22 cellular contexts compared by ENCODE assay signal in the genomic region with DNA sequence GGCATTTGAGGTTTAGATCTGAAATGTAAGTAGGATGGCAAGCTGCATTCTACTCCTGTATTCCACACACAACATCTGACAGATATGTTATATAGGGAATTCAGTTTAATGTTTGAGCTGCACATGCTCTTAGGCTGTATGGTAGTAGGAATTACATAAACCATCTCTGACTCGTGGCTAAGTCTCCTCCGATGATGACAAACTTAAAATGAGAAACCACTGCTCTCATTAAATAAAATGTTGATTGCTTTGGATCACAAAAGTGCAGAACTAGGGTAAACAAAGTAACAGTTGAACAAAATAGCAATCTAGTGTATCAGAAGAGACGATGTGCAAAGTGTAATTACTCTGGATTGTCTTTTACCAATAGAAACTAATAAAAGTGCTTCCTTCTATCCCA.
"Had no signal": no experiment of that assay in that cellular context is flagged by ENCODE, and none has a peak within 500 bp of the region (broad histone marks: within the 10 kb centered on the region; RNA-seq: fewer than 3 reads in every experiment).

No MANE protein-coding gene starts in this region.

- H3K9me3 Mint-ChIP-seq: effector memory CD8-positive, alpha-beta T cell had no signal

- DNase-seq: activated CD4-positive, alpha-beta T cell treated with anti-CD3 and anti-CD28 coated beads for 36 hours; activated CD4-positive, CD25-positive, alpha-beta regulatory T cell; activated CD8-positive, alpha-beta memory T cell treated with anti-CD3 and anti-CD28 coated beads, Interleukin-2, amount 10 ng/mL, durations not matched to agents 7 days and 5 days; activated CD8-positive, alpha-beta T cell treated with anti-CD3 and anti-CD28 coated beads, Interleukin-2, amount 10 ng/mL, durations not matched to agents 7 days and 5 days; activated naive CD4-positive, alpha-beta T cell; activated T-cell treated with anti-CD3 and anti-CD28 coated beads, Interleukin-2, amount 50 U/mL, for 48 hours; anterior cingulate cortex; dorsolateral prefrontal cortex; effector memory CD8-positive, alpha-beta T cell; glutamatergic neuron; left ventricle myocardium inferior; naive B cell; pancreas; spleen; stimulated activated naive CD8-positive, alpha-beta T cell treated with anti-CD3 and anti-CD28 coated beads, Interleukin-15, Interleukin-2, amounts not matched to agents 100 U/mL and 50 U/mL, for 24 hours; trophoblast cell had no signal

- H3K36me3 ChIP-seq: cardiac muscle cell, left ventricle myocardium inferior, pancreas, prostate gland, spleen, thoracic aorta had no signal

- H3K36me3 Mint-ChIP-seq: activated CD8-positive, alpha-beta memory T cell treated with anti-CD3 and anti-CD28 coated beads, Interleukin-2, amount 10 ng/mL, durations not matched to agents 7 days and 5 days; activated naive CD8-positive, alpha-beta T cell; naive B cell had no signal

- H3K4me3 ChIP-seq: cardiac muscle cell, coronary artery, dorsolateral prefrontal cortex, left ventricle myocardium inferior, lung, pancreas, prostate gland, spleen, thoracic aorta had no signal

- H3K27me3 ChIP-seq: cardiac muscle cell, dorsolateral prefrontal cortex, pancreas, spleen had no signal

- H3K4me3 Mint-ChIP-seq: activated CD4-positive, alpha-beta T cell treated with anti-CD3 and anti-CD28 coated beads for 36 hours; activated CD8-positive, alpha-beta memory T cell treated with anti-CD3 and anti-CD28 coated beads, Interleukin-2, amount 10 ng/mL, durations not matched to agents 7 days and 5 days; activated CD8-positive, alpha-beta T cell treated with anti-CD3 and anti-CD28 coated beads, Interleukin-2, amount 10 ng/mL, durations not matched to agents 7 days and 5 days; activated naive CD8-positive, alpha-beta T cell; effector memory CD8-positive, alpha-beta T cell; naive B cell had no signal

- H3K9me3 ChIP-seq: pancreas, prostate gland, thoracic aorta had no signal

- H3K4me1 ChIP-seq: left ventricle myocardium inferior, pancreas, prostate gland, spleen had no signal

- H3K27ac Mint-ChIP-seq: activated CD4-positive, alpha-beta T cell treated with anti-CD3 and anti-CD28 coated beads for 36 hours; activated CD8-positive, alpha-beta memory T cell treated with anti-CD3 and anti-CD28 coated beads, Interleukin-2, amount 10 ng/mL, durations not matched to agents 7 days and 5 days; activated CD8-positive, alpha-beta T cell treated with anti-CD3 and anti-CD28 coated beads, Interleukin-2, amount 10 ng/mL, durations not matched to agents 7 days and 5 days; activated naive CD8-positive, alpha-beta T cell; effector memory CD8-positive, alpha-beta T cell; naive B cell had no signal

- H3K27me3 Mint-ChIP-seq: activated CD4-positive, alpha-beta T cell treated with anti-CD3 and anti-CD28 coated beads for 36 hours; activated CD8-positive, alpha-beta memory T cell treated with anti-CD3 and anti-CD28 coated beads, Interleukin-2, amount 10 ng/mL, durations not matched to agents 7 days and 5 days; activated naive CD8-positive, alpha-beta T cell; effector memory CD8-positive, alpha-beta T cell had no signal

- H3K4me1 Mint-ChIP-seq: activated CD4-positive, alpha-beta T cell treated with anti-CD3 and anti-CD28 coated beads for 36 hours; activated CD8-positive, alpha-beta memory T cell treated with anti-CD3 and anti-CD28 coated beads, Interleukin-2, amount 10 ng/mL, durations not matched to agents 7 days and 5 days; naive B cell had no signal

- ATAC-seq: activated CD4-positive, alpha-beta T cell treated with anti-CD3 and anti-CD28 coated beads for 36 hours; activated CD8-positive, alpha-beta memory T cell treated with anti-CD3 and anti-CD28 coated beads, Interleukin-2, amount 10 ng/mL, durations not matched to agents 7 days and 5 days; activated CD8-positive, alpha-beta T cell treated with anti-CD3 and anti-CD28 coated beads, Interleukin-2, amount 10 ng/mL, durations not matched to agents 7 days and 5 days; effector memory CD8-positive, alpha-beta T cell; pancreas; stimulated activated naive CD8-positive, alpha-beta T cell treated with anti-CD3 and anti-CD28 coated beads, Interleukin-15, Interleukin-2, amounts not matched to agents 100 U/mL and 50 U/mL, for 24 hours had no signal

- H3K27ac ChIP-seq: cardiac muscle cell, coronary artery, dorsolateral prefrontal cortex, left ventricle myocardium inferior, pancreas, prostate gland, spleen, thoracic aorta had no signal
